In genomic region chr7:5497158-5498103, GRCh38 we compare ENCODE assay signal across 14 cellular contexts. TPM values are rescaled to one million over a fixed set of nuclear protein-coding genes. Genes with fewer than 3 reads are reported as not detected.
DNase-seq lines count a peak whose midpoint lies in the region; ATAC-seq and TF ChIP-seq lines count a peak whose summit lies in the region.
"Had no signal": no experiment of that assay in that cellular context is flagged by ENCODE, and none has a peak within 500 bp of the region (broad histone marks: within the 10 kb centered on the region; RNA-seq: fewer than 3 reads in every experiment).

No MANE protein-coding gene starts in this region.

- H3K27ac Mint-ChIP-seq in activated naive CD4-positive, alpha-beta T cell treated with anti-CD3 and anti-CD28 coated beads for 36 hours: no peak overlapping the region
- peak overlapping the region; percentile 26 for H3K27ac Mint-ChIP-seq in dendritic cell treated with granulocyte-macrophage colony-stimulating factor and Interleukin-4, amounts not matched to agents 40 ng/mL and 50 ng/mL, for 4 days
- no peak overlapping the region for H3K27ac Mint-ChIP-seq in stimulated activated naive CD8-positive, alpha-beta T cell treated with anti-CD3 and anti-CD28 coated beads, Interleukin-15, Interleukin-2, amounts not matched to agents 100 ng/mL and 50 ng/mL, for 24 hours
- H3K27ac Mint-ChIP-seq: T-helper 1 cell treated with Interleukin-12 subunit alpha and Interleukin-12 subunit beta and Interleukin-4 antibody, amounts not matched to agents 30 μg/mL and 1 μg/mL, for 36 hours had no signal

- no peaks in the 10 kb centered on the region for H3K27me3 Mint-ChIP-seq in activated naive CD4-positive, alpha-beta T cell treated with anti-CD3 and anti-CD28 coated beads for 36 hours (ENCODE audit: low read depth)
- no peaks in the 10 kb centered on the region for H3K27me3 Mint-ChIP-seq in dendritic cell treated with granulocyte-macrophage colony-stimulating factor and Interleukin-4, amounts not matched to agents 40 ng/mL and 50 ng/mL, for 4 days
- no peaks in the 10 kb centered on the region for H3K27me3 Mint-ChIP-seq in stimulated activated naive CD8-positive, alpha-beta T cell treated with anti-CD3 and anti-CD28 coated beads, Interleukin-15, Interleukin-2, amounts not matched to agents 100 ng/mL and 50 ng/mL, for 24 hours

- no peaks in the 10 kb centered on the region for H3K9me3 ChIP-seq in Panc1 (ENCODE audit: control insufficient read depth, insufficient read depth, low read depth, low read length)
- H3K9me3 ChIP-seq: thoracic aorta had no signal

- peaks cover 17% of the 10 kb centered on the region for H3K36me3 Mint-ChIP-seq in activated naive CD4-positive, alpha-beta T cell treated with anti-CD3 and anti-CD28 coated beads for 36 hours (ENCODE audit: low read depth)
- H3K36me3 Mint-ChIP-seq in dendritic cell treated with granulocyte-macrophage colony-stimulating factor and Interleukin-4, amounts not matched to agents 40 ng/mL and 50 ng/mL, for 4 days (ENCODE audit: low read depth): peaks cover 51% of the 10 kb centered on the region
- peaks cover 22% of the 10 kb centered on the region for H3K36me3 Mint-ChIP-seq in stimulated activated naive CD8-positive, alpha-beta T cell treated with anti-CD3 and anti-CD28 coated beads, Interleukin-15, Interleukin-2, amounts not matched to agents 100 ng/mL and 50 ng/mL, for 24 hours (ENCODE audit: low read depth)

- intact Hi-C loops in activated naive CD4-positive, alpha-beta T cell treated with anti-CD3 and anti-CD28 coated beads for 36 hours (cut with micrococcal nuclease): no loop called here
- intact Hi-C loops in Panc1 (cut with micrococcal nuclease; ENCODE audit: unreplicated experiment): loop anchor here (5.0 kb wide), 1 partner anchor 175 kb away; no protein-coding TSS in a partner anchor
- intact Hi-C loops in dendritic cell treated with granulocyte-macrophage colony-stimulating factor and Interleukin-4, amounts not matched to agents 40 ng/mL and 50 ng/mL, for 4 days (cut with micrococcal nuclease): no loop called here

- H3K9me3 Mint-ChIP-seq in activated naive CD4-positive, alpha-beta T cell treated with anti-CD3 and anti-CD28 coated beads for 36 hours: no peaks in the 10 kb centered on the region
- no peaks in the 10 kb centered on the region for H3K9me3 Mint-ChIP-seq in dendritic cell treated with granulocyte-macrophage colony-stimulating factor and Interleukin-4, amounts not matched to agents 40 ng/mL and 50 ng/mL, for 4 days
- H3K9me3 Mint-ChIP-seq in stimulated activated naive CD8-positive, alpha-beta T cell treated with anti-CD3 and anti-CD28 coated beads, Interleukin-15, Interleukin-2, amounts not matched to agents 100 ng/mL and 50 ng/mL, for 24 hours: no peaks in the 10 kb centered on the region
- H3K9me3 Mint-ChIP-seq: T-helper 1 cell treated with Interleukin-12 subunit alpha and Interleukin-12 subunit beta and Interleukin-4 antibody, amounts not matched to agents 30 μg/mL and 1 μg/mL, for 36 hours had no signal

- no peaks in the 10 kb centered on the region for H3K27me3 ChIP-seq in Panc1 (ENCODE audit: control insufficient read depth, insufficient read depth, low read length)

- TF ChIP-seq CTCF in Panc1 (IDR thresholded peaks at IDR 0.05): no peak

- H3K4me1 ChIP-seq in Panc1 (ENCODE audit: control insufficient read depth, insufficient read depth, low read length): peaks cover 25% of the 10 kb centered on the region

- H3K4me1 Mint-ChIP-seq in activated naive CD4-positive, alpha-beta T cell treated with anti-CD3 and anti-CD28 coated beads for 36 hours (ENCODE audit: low read depth): peaks cover 26% of the 10 kb centered on the region
- H3K4me1 Mint-ChIP-seq in dendritic cell treated with granulocyte-macrophage colony-stimulating factor and Interleukin-4, amounts not matched to agents 40 ng/mL and 50 ng/mL, for 4 days (ENCODE audit: low read depth): peaks cover 39% of the 10 kb centered on the region
- peaks cover 30% of the 10 kb centered on the region for H3K4me1 Mint-ChIP-seq in stimulated activated naive CD8-positive, alpha-beta T cell treated with anti-CD3 and anti-CD28 coated beads, Interleukin-15, Interleukin-2, amounts not matched to agents 100 ng/mL and 50 ng/mL, for 24 hours (ENCODE audit: low read depth)

- DNase-seq in activated naive CD4-positive, alpha-beta T cell treated with anti-CD3 and anti-CD28 coated beads for 36 hours: peak; percentile 35
- no peak for DNase-seq in activated naive CD4-positive, alpha-beta T cell treated with Interleukin-2 at 50 U/mL for 16 hours
- DNase-seq in Panc1 (ENCODE audit: low read depth, low spot score): no peak
- DNase-seq in ecto neural progenitor cell (ENCODE audit: low spot score): no peak
- DNase-seq: activated CD4-positive, alpha-beta T cell treated with anti-CD3 and anti-CD28 coated beads, Interleukin-2, amount 50 U/mL, for 4 hours; activated gamma-delta T cell treated with Interleukin-2 at 50 U/mL for 16 hours; NCI-H1436; posterior cingulate gyrus had no signal

- 0 out of 2 replicates have a peak overlapping the region, but pooled peaks have one; percentile 0 for H3K27ac ChIP-seq in Panc1 (ENCODE audit: low read length)

- TSS peak; percentile 50 for BruUV-seq in Panc1 (replicated peaks; lab: Mats Ljungman, UMichigan)

- POLR2A ChIA-PET in Panc1 (lab: Charles Lee): no interaction called here

- ATAC-seq in Panc1 (no peak), HG03432 (IDR thresholded peaks at IDR 0.05; ENCODE audit: unreplicated experiment) (no peak), HG03565 (IDR thresholded peaks at IDR 0.05; ENCODE audit: unreplicated experiment) (no peak)

- CTCF ChIA-PET in activated naive CD4-positive, alpha-beta T cell treated with anti-CD3 and anti-CD28 coated beads for 36 hours (lab: Charles Lee): interaction anchor here (0.6 to 1.1 kb wide), 5 partner anchors 29 to 207 kb away, joined by 3 to 7 read pairs (median 4); no protein-coding TSS in a partner anchor
- CTCF ChIA-PET in Panc1 (lab: Charles Lee): interaction anchor here (0.7 to 4.0 kb wide), 2 partner anchors 62 to 168 kb away, joined by 5 to 45 read pairs; no protein-coding TSS in a partner anchor

- in situ Hi-C loops in Panc1 (cut with HindIII; ENCODE audit: low pct_unique_long_range_greater_than_20kb, low sequenced_read_pairs): loop anchor here (10.0 kb wide), 1 partner anchor 187 kb away; no protein-coding TSS in a partner anchor

- H3K36me3 ChIP-seq in Panc1 (ENCODE audit: control insufficient read depth, insufficient read depth, low read length): no peaks in the 10 kb centered on the region

- H3K4me3 Mint-ChIP-seq in activated naive CD4-positive, alpha-beta T cell treated with anti-CD3 and anti-CD28 coated beads for 36 hours: no peak overlapping the region
- peak overlapping the region; percentile 24 for H3K4me3 Mint-ChIP-seq in dendritic cell treated with granulocyte-macrophage colony-stimulating factor and Interleukin-4, amounts not matched to agents 40 ng/mL and 50 ng/mL, for 4 days
- peak overlapping the region; percentile 17 for H3K4me3 Mint-ChIP-seq in stimulated activated naive CD8-positive, alpha-beta T cell treated with anti-CD3 and anti-CD28 coated beads, Interleukin-15, Interleukin-2, amounts not matched to agents 100 ng/mL and 50 ng/mL, for 24 hours
- H3K4me3 Mint-ChIP-seq: T-helper 1 cell treated with Interleukin-12 subunit alpha and Interleukin-12 subunit beta and Interleukin-4 antibody, amounts not matched to agents 30 μg/mL and 1 μg/mL, for 36 hours had no signal

- H3K4me3 ChIP-seq in Panc1 (ENCODE audit: low read depth in 2 of 2, low read length in 2 of 2): no peak overlapping the region
- H3K4me3 ChIP-seq: thoracic aorta had no signal

RNA-seq across cellular contexts. Expression of gene FBXL18, which starts 16.2 kb away (rescaled TPM):
- total RNA-seq in activated naive CD4-positive, alpha-beta T cell treated with anti-CD3 and anti-CD28 coated beads for 36 hours: 1 to 10 TPM; 7.0 to 7.1 TPM
- total RNA-seq in Panc1 (2021; ENCODE audit: unreplicated experiment): 29.2 TPM
- 23.0 TPM for polyA plus RNA-seq in Panc1 (2012; ENCODE audit: insufficient read length)

RNA-seq across cellular contexts. Expression of gene ACTB, which starts 33.0 kb away (rescaled TPM):
- 1,000 to 10,000 TPM; 7,750 to 8,015 TPM for total RNA-seq in activated naive CD4-positive, alpha-beta T cell treated with anti-CD3 and anti-CD28 coated beads for 36 hours
- 4,511 TPM for total RNA-seq in Panc1 (2021; ENCODE audit: unreplicated experiment)
- 7,753 TPM for polyA plus RNA-seq in Panc1 (2012; ENCODE audit: insufficient read length)
